Comparison of ENCODE assay signal across 10 cellular contexts in genomic region chr3:180351601-180352000, GRCh38.
"Had no signal": no experiment of that assay in that cellular context is flagged by ENCODE, and none has a peak within 500 bp of the region (broad histone marks: within the 10 kb centered on the region; RNA-seq: fewer than 3 reads in every experiment).

No MANE protein-coding gene starts in this region.

- H3K9me3 ChIP-seq: HAP-1 had no signal

- ATAC-seq: HCT116, K562 had no signal

- H3K36me3 ChIP-seq: HAP-1 had no signal

- DNase-seq: GM23248, GOT3, H7, HFFc6, IMR-90, Kasumi-1, KG1 had no signal

- H3K4me3 ChIP-seq: GM23248, HAP-1, K562 had no signal
